In the genomic region with DNA sequence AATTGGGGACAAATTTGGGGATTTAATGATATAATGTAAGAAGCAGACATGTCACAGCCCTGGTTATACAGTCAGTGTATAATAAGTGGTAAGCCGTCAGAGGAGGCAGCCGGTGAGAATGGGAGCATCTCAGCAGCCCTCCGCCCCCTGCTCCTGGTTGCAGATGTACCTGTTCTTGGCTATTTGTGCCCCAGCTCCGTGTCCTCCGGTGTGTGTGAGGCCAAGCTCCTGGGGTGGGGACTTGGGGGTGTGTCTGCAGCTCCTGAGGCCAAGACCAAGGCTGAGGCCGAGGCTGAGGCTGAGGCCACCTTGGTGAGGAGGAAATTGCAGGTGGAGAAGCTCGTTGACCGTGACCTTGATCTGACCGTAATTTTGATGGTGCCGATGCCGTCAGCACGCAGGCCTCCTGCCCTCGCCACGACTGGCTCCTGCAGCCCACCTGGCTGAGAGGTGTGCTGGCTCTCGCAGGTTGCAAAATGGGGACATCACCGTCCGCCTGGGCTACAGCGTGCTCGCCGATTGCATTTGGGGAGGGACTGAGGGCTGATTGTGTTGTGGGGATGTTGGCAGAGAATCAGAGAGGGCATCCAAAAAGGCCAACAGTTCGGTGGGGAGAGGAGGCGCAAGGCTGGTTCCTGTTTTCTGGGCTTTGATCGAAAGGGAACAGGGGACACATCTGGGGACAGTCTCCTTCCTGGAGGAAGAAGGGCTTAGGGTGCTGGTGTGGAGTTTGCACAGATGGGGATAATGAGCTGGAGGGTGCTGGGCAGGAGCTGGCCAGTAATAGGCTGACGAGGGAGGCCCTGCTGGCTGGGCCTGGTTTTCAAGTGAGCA, we compare ENCODE assay signal across 8 cellular contexts.
DNase-seq lines count a peak whose midpoint lies in the region; ATAC-seq, FAIRE-seq and TF ChIP-seq lines count a peak whose summit lies in the region.

No MANE protein-coding gene starts in this region.

- no peak overlapping the region for H2BK20ac ChIP-seq in H1 (ENCODE audit: low read length)

- no peak for TF ChIP-seq RAD21 in A549 (conservative IDR thresholded peaks at IDR 0.05 in 1 of 2, IDR thresholded peaks at IDR 0.05 in 1 of 2)
- no peak for TF ChIP-seq RAD21 in H1 (IDR thresholded peaks at IDR 0.05 in 1 of 2, conservative IDR thresholded peaks at IDR 0.05 in 1 of 2; ENCODE audit: low read depth in 2 of 2, low read length in 2 of 2)

- TF ChIP-seq POLR2A in A549 (IDR thresholded peaks at IDR 0.05; ENCODE audit: low read length) (no peak), H1 (IDR thresholded peaks at IDR 0.05; ENCODE audit: control extremely low read depth in 1 of 2, low read depth in 2 of 2, low read length in 2 of 2) (no peak)

- H3K27ac ChIP-seq in A549 (peak overlapping the region; percentile 75 to 95), H1 (ENCODE audit: low read depth, low read length) (no peak overlapping the region), neural progenitor cell (peak overlapping the region; percentile 66)

- H3K27ac Mint-ChIP-seq in neural progenitor cell, result peak overlapping the region; percentile 76
- no peak overlapping the region for H3K27ac Mint-ChIP-seq in activated CD4-positive, alpha-beta memory T cell treated with anti-CD3 and anti-CD28 coated beads for 36 hours

- H3K9me3 Mint-ChIP-seq in neural progenitor cell, result no peaks in the 10 kb centered on the region
- H3K9me3 Mint-ChIP-seq in activated CD4-positive, alpha-beta memory T cell treated with anti-CD3 and anti-CD28 coated beads for 36 hours, result no peaks in the 10 kb centered on the region

- no peak overlapping the region for H2AK5ac ChIP-seq in H1 (ENCODE audit: low read depth, low read length)

- no peak overlapping the region for H3K4me3 Mint-ChIP-seq in neural progenitor cell
- H3K4me3 Mint-ChIP-seq in activated CD4-positive, alpha-beta memory T cell treated with anti-CD3 and anti-CD28 coated beads for 36 hours, result no peak overlapping the region

- no peak overlapping the region for H2AFZ ChIP-seq in H1 (ENCODE audit: low read length)
- H2AFZ ChIP-seq in neural progenitor cell (replicated peaks), result no peak overlapping the region

- intact Hi-C loops in activated CD4-positive, alpha-beta memory T cell treated with anti-CD3 and anti-CD28 coated beads for 36 hours (cut with micrococcal nuclease), result no loop called here

- H3K4me3 ChIP-seq in A549 (no peak overlapping the region), H1 (ENCODE audit: extremely low read depth in 1 of 4, insufficient read depth in 2 of 4, low read depth in 3 of 4, low read length in 4 of 4) (no peak overlapping the region), neural progenitor cell (no peak overlapping the region)

- H3F3A ChIP-seq in neural progenitor cell (ENCODE audit: low read depth), result peaks cover 23% of the 10 kb centered on the region

- H3K18ac ChIP-seq in H1 (ENCODE audit: extremely low read depth, low read length), result no peak overlapping the region

- H2BK120ac ChIP-seq in H1 (replicated peaks; ENCODE audit: low read depth, low read length), result no peak overlapping the region

- H3K9me3 ChIP-seq in A549 (no peaks in the 10 kb centered on the region), H1 (ENCODE audit: insufficient read depth in 2 of 2, low read depth in 1 of 2, low read length in 1 of 2) (no peaks in the 10 kb centered on the region), neural progenitor cell (ENCODE audit: low read depth) (no peaks in the 10 kb centered on the region)

- H4K20me1 ChIP-seq in H1 (replicated peaks in 1 of 2; ENCODE audit: control insufficient read depth in 1 of 2, insufficient read depth in 2 of 2, low read length in 2 of 2) (peaks cover 31 to 32% of the 10 kb centered on the region in 2 experiments), neural progenitor cell (ENCODE audit: low read depth) (peaks cover 98% of the 10 kb centered on the region)

- H3K36me3 ChIP-seq in H1 (ENCODE audit: control insufficient read depth in 2 of 4, insufficient read depth in 4 of 4, low read length in 3 of 4) (no peaks in the 10 kb centered on the region), neural progenitor cell (no peaks in the 10 kb centered on the region)

- no peak for ATAC-seq in A549
- ATAC-seq in GM21423 (IDR thresholded peaks at IDR 0.05; ENCODE audit: unreplicated experiment), result no peak

- H4K91ac ChIP-seq in H1 (replicated peaks; ENCODE audit: insufficient read length, low read length), result peak overlapping the region; percentile 14

- no peak overlapping the region for H3K56ac ChIP-seq in H1 (replicated peaks; ENCODE audit: insufficient read length, low read depth, low read length)

- WGBS in A549 (ENCODE audit: missing lambda C conversion rate), result 80% methylated on average over 24 of the region's 24 CpGs
- WGBS in H1 (ENCODE audit: extremely low coverage in 1 of 2, insufficient coverage in 1 of 2, insufficient read length in 1 of 2, insufficient replicate concordance in 2 of 2, low coverage in 1 of 2, low lambda C conversion rate in 2 of 2, missing lambda C conversion rate in 1 of 2), 2 experiments, result 87% methylated on average over 24 of the region's 24 CpGs; no CpG with 5 or more reads in 1 of the 2 experiments

- no peak for TF ChIP-seq EP300 in A549 (IDR thresholded peaks at IDR 0.05)
- no peak for TF ChIP-seq EP300 in H1 (IDR thresholded peaks at IDR 0.05; ENCODE audit: borderline replicate concordance in 1 of 2, low read depth in 2 of 2, low read length in 2 of 2)

- no peak for DNase-seq in A549 (ENCODE audit: low read depth in 1 of 2, low spot score in 1 of 2)
- DNase-seq in NCI-H524 (lab: John Stamatoyannopoulos, UW), result peak; percentile 69 to 87
- DNase-seq in H1 (ENCODE audit: low read depth in 1 of 2, low spot score in 2 of 2), result no peak
- no peak for DNase-seq in neural progenitor cell (ENCODE audit: low spot score)
- no peak for DNase-seq in G401 (ENCODE audit: low spot score)
- DNase-seq in activated CD4-positive, alpha-beta memory T cell treated with anti-CD3 and anti-CD28 coated beads for 36 hours, result no peak
- no peak for DNase-seq in retina

- peak overlapping the region; percentile 30; the same call in 1 of the 2 replicates for H2BK12ac ChIP-seq in H1 (ENCODE audit: low read depth, low read length)

- no peaks in the 10 kb centered on the region for H3K27me3 ChIP-seq in H1 (replicated peaks in 1 of 4; ENCODE audit: control insufficient read depth in 3 of 4, extremely low read depth in 1 of 4, insufficient read depth in 3 of 4, low read length in 3 of 4)
- no peaks in the 10 kb centered on the region for H3K27me3 ChIP-seq in neural progenitor cell

- H3K9ac ChIP-seq in H1 (replicated peaks in 1 of 4; ENCODE audit: extremely low read depth in 1 of 4, low read depth in 3 of 4, low read length in 3 of 4) (peak overlapping the region in 1 of 4 experiments; percentile 12; a peak in 2 of 7 replicates), neural progenitor cell (no peak overlapping the region)

- H2BK5ac ChIP-seq in H1 (ENCODE audit: low read depth, low read length), result peak overlapping the region; percentile 56

- POLR2A ChIA-PET in A549 (lab: Yijun Ruan, JAX), result interaction anchor here (0.6 to 1.1 kb wide), 3 partner anchors 15 to 529 kb away, joined by 3 to 5 read pairs (median 3); partner anchors contain the start of gene TNRC6C
- POLR2A ChIA-PET in H1 (lab: Charles Lee; ENCODE audit: partially characterized antibody), result interaction anchor here (0.6 to 3.4 kb wide), 9 partner anchors 9 to 105 kb away, joined by 3 to 23 read pairs (median 3); no protein-coding TSS in a partner anchor
- POLR2A ChIA-PET in activated CD4-positive, alpha-beta memory T cell treated with anti-CD3 and anti-CD28 coated beads for 36 hours (lab: Charles Lee), result interaction anchor here (1.0 to 2.0 kb wide), 5 partner anchors 8 to 45 kb away, joined by 3 to 7 read pairs (median 5); no protein-coding TSS in a partner anchor

- H3K23me2 ChIP-seq in H1 (ENCODE audit: low read depth, low read length), result no peaks in the 10 kb centered on the region

- no peak overlapping the region for H4K5ac ChIP-seq in H1 (ENCODE audit: insufficient read length, low read depth, low read length)

- CTCF ChIA-PET in A549 (lab: Yijun Ruan, JAX) (interaction anchor here (0.6 to 18.7 kb wide), 43 partner anchors 10 to 594 kb away, joined by 3 to 198 read pairs (median 7); no protein-coding TSS in a partner anchor), H1 (lab: Charles Lee; ENCODE audit: partially characterized antibody) (interaction anchor here (0.6 to 24.6 kb wide), 57 partner anchors 9 to 713 kb away, joined by 3 to 512 read pairs (median 6); no protein-coding TSS in a partner anchor)
- CTCF ChIA-PET in activated CD4-positive, alpha-beta memory T cell treated with anti-CD3 and anti-CD28 coated beads for 36 hours (lab: Charles Lee), result interaction anchor here (0.5 to 11.7 kb wide), 44 partner anchors 9 to 312 kb away, joined by 3 to 209 read pairs (median 6); no protein-coding TSS in a partner anchor

- H3K79me1 ChIP-seq in H1 (ENCODE audit: low read depth, low read length), result peaks cover 31% of the 10 kb centered on the region

- no peak for FAIRE-seq in A549 (lab: Jason Lieb, UNC)
- FAIRE-seq in H1 (lab: Jason Lieb, UNC), result no peak

- H3K79me2 ChIP-seq in H1 (ENCODE audit: control insufficient read depth in 1 of 2, insufficient read depth in 2 of 2, low read length in 2 of 2), result peaks cover 0 to 51% of the 10 kb centered on the region in 2 experiments; a peak in 1 of 4 replicates
- H3K79me2 ChIP-seq in neural progenitor cell (ENCODE audit: low read depth), result peaks cover 77% of the 10 kb centered on the region

- peak overlapping the region; percentile 2; the same call in 1 of the 2 replicates for H2BK15ac ChIP-seq in H1 (ENCODE audit: low read length)

- H3K4ac ChIP-seq in H1 (replicated peaks; ENCODE audit: insufficient read length, low read depth, low read length), result no peak overlapping the region

- H3K27me3 Mint-ChIP-seq in neural progenitor cell (ENCODE audit: insufficient read depth, low read depth), result peaks cover 5% of the 10 kb centered on the region
- H3K27me3 Mint-ChIP-seq in activated CD4-positive, alpha-beta memory T cell treated with anti-CD3 and anti-CD28 coated beads for 36 hours, result no peaks in the 10 kb centered on the region

- no peaks in the 10 kb centered on the region for H3K36me3 Mint-ChIP-seq in neural progenitor cell
- no peaks in the 10 kb centered on the region for H3K36me3 Mint-ChIP-seq in activated CD4-positive, alpha-beta memory T cell treated with anti-CD3 and anti-CD28 coated beads for 36 hours

- TF ChIP-seq CTCF in A549 (IDR thresholded peaks at IDR 0.05) (no peak), H1 (IDR thresholded peaks at IDR 0.05; ENCODE audit: control extremely low read depth in 1 of 3, insufficient read depth in 1 of 3, low read depth in 1 of 3, low read length in 3 of 3) (no peak), neural progenitor cell (IDR thresholded peaks at IDR 0.05) (no peak)

- H4K8ac ChIP-seq in H1 (ENCODE audit: extremely low read depth, insufficient read depth, low read length), result no peak overlapping the region; the same call in 1 of the 2 replicates

- H3K4me2 ChIP-seq in A549 (peak overlapping the region; percentile 50), H1 (ENCODE audit: insufficient read depth in 1 of 2, low read depth in 2 of 2, low read length in 2 of 2) (peak overlapping the region in 1 of 2 experiments; percentile 28; a peak in 1 of 4 replicates), neural progenitor cell (no peak overlapping the region)

- H3K4me1 ChIP-seq in A549 (peaks cover 70% of the 10 kb centered on the region), H1 (replicated peaks in 1 of 4; ENCODE audit: control insufficient read depth in 3 of 4, insufficient read depth in 4 of 4, low read length in 3 of 4) (peaks cover 0 to 49% (median 40%) of the 10 kb centered on the region in 4 experiments; a peak in 6 of 7 replicates), neural progenitor cell (peaks cover 43% of the 10 kb centered on the region)

- H3K14ac ChIP-seq in H1 (ENCODE audit: insufficient read length), result no peak overlapping the region

- H3K4me1 Mint-ChIP-seq in neural progenitor cell, result peaks cover 60% of the 10 kb centered on the region
- peaks cover 78% of the 10 kb centered on the region for H3K4me1 Mint-ChIP-seq in activated CD4-positive, alpha-beta memory T cell treated with anti-CD3 and anti-CD28 coated beads for 36 hours (ENCODE audit: low read depth)

- in situ Hi-C loops in G401 (cut with HindIII; ENCODE audit: low sequenced_read_pairs), result no loop called here

- peak overlapping the region; percentile 12 for H3K23ac ChIP-seq in H1 (ENCODE audit: insufficient read length)

Comparison
In these comparisons a context has a peak if more than half of its experiments do, and no peak if none do; other contexts are left out.
1. DNase-seq: peak in NCI-H524 (2 of 2); none in A549 (0 of 2), H1 (0 of 2), neural progenitor cell (single experiment), G401 (single experiment), activated CD4-positive, alpha-beta memory T cell treated with anti-CD3 and anti-CD28 coated beads for 36 hours (single experiment) and retina (single experiment).